8 cellular contexts compared by ENCODE assay signal in genomic region chr2:27771202-27771547, GRCh38. TPM values are rescaled to one million over a fixed set of nuclear protein-coding genes. Genes with fewer than 3 reads are reported as not detected.
A peak's percentile ranks its signal among the peaks of the same experiment; 100 is the strongest.
DNase-seq lines count a peak whose midpoint lies in the region; ATAC-seq, FAIRE-seq and TF ChIP-seq lines count a peak whose summit lies in the region.

No MANE protein-coding gene starts in this region.

- H3K9me2 ChIP-seq in OCI-LY1 (ENCODE audit: low read depth, low read length) = no peaks in the 10 kb centered on the region

- TF ChIP-seq POLR2A in H54 (IDR thresholded peaks at IDR 0.05; ENCODE audit: low read depth, low read length) = no peak

- peaks cover 27% of the 10 kb centered on the region for H3K79me2 ChIP-seq in OCI-LY1 (ENCODE audit: insufficient read depth, low read length)

- ATAC-seq in GM19455 (IDR thresholded peaks at IDR 0.05; ENCODE audit: unreplicated experiment) (peak; percentile 12), psoas muscle (peak in 2 of 4 donors; percentile 2)

- H3K36me3 ChIP-seq in A673 (ENCODE audit: insufficient read depth, low read length, poor library complexity, severe bottlenecking) (no peaks in the 10 kb centered on the region), OCI-LY1 (ENCODE audit: insufficient read depth, low read length) (peaks cover 27% of the 10 kb centered on the region; the same call in 1 of the 2 replicates), esophagus (ENCODE audit: control insufficient read depth in 2 of 2, insufficient read depth in 2 of 2, low read length in 1 of 2) (peaks cover 0 to 2% of the 10 kb centered on the region in 2 donors), psoas muscle (ENCODE audit: insufficient read depth in 1 of 2, low read depth in 1 of 2) (peaks cover 0 to 36% of the 10 kb centered on the region in 2 donors)

- CTCF ChIA-PET in A673 (lab: Charles Lee) = no interaction called here

- H3K9ac ChIP-seq in OCI-LY1 (ENCODE audit: low read length) = peak overlapping the region; percentile 65

- no peaks in the 10 kb centered on the region for H4K20me1 ChIP-seq in OCI-LY1 (ENCODE audit: insufficient read depth, low read length)

- TF ChIP-seq CTCF in A673 (conservative IDR thresholded peaks at IDR 0.05; ENCODE audit: low read depth, low read length) (no peak), OCI-LY1 (IDR thresholded peaks at IDR 0.05; ENCODE audit: low read length) (no peak), psoas muscle (IDR thresholded peaks at IDR 0.05) (no peak)

- no peak for FAIRE-seq in H54 (lab: Jason Lieb, UNC)

- peak overlapping the region; percentile 96; the same call in 1 of the 2 replicates for H2AFZ ChIP-seq in OCI-LY1 (ENCODE audit: low read length)

- H3K4me3 ChIP-seq in A673 (ENCODE audit: low read depth, low read length, poor library complexity, severe bottlenecking) (peak overlapping the region; percentile 62), OCI-LY1 (ENCODE audit: low read depth, low read length, poor library complexity, severe bottlenecking) (peak overlapping the region; percentile 71), esophagus (ENCODE audit: low read depth in 1 of 2, low read length in 2 of 2) (peak overlapping the region; percentile 79 to 86), psoas muscle (peak overlapping the region; percentile 93)

- H3K9me3 ChIP-seq in A673 (ENCODE audit: low read depth, low read length, poor library complexity, severe bottlenecking) = no peaks in the 10 kb centered on the region
- H3K9me3 ChIP-seq in OCI-LY1 (ENCODE audit: low read length) = no peaks in the 10 kb centered on the region
- no peaks in the 10 kb centered on the region for H3K9me3 ChIP-seq in esophagus (ENCODE audit: control insufficient read depth in 2 of 2, insufficient read depth in 1 of 2, low read depth in 1 of 2, low read length in 1 of 2)
- no peaks in the 10 kb centered on the region for H3K9me3 ChIP-seq in psoas muscle

- intact Hi-C loops in A673 (cut with micrococcal nuclease; ENCODE audit: unreplicated experiment) = loop anchor here (10.0 kb wide), 1 partner anchor 114 kb away; no protein-coding TSS in a partner anchor
- intact Hi-C loops in psoas muscle (cut with DNase I) = loop anchor here (5.0 to 10.0 kb wide), 4 partner anchors 49 to 624 kb away; partner anchors contain the start of genes FOSL2 (in 2 of the 2), BABAM2 (in 1 of the 2) and RBKS (in 1 of the 2)

- no peak for DNase-seq in A673 (ENCODE audit: low spot score)
- no peak for DNase-seq in psoas muscle
- no peak for DNase-seq in H54 (ENCODE audit: insufficient read length, low spot score)
- no peak for DNase-seq in NCI-H1092 treated with DMSO at 0.1 percent for 48 hours (lab: John Stamatoyannopoulos, UW)
- no peak for DNase-seq in globus pallidus (ENCODE audit: low spot score)

- H3K4me1 ChIP-seq in A673 (ENCODE audit: insufficient read depth, low read length, poor library complexity, severe bottlenecking) (peaks cover 14% of the 10 kb centered on the region), OCI-LY1 (ENCODE audit: insufficient read depth, low read length, severe bottlenecking) (peaks cover 21% of the 10 kb centered on the region), esophagus (ENCODE audit: control insufficient read depth in 2 of 2, insufficient read depth in 2 of 2, low read length in 1 of 2) (no peaks in the 10 kb centered on the region), psoas muscle (peaks cover 38% of the 10 kb centered on the region)

- H3K27ac ChIP-seq in A673 (ENCODE audit: low read depth, low read length, poor library complexity, severe bottlenecking) (peak overlapping the region; percentile 73), OCI-LY1 (ENCODE audit: low read depth, low read length, poor library complexity, severe bottlenecking) (no peak overlapping the region), esophagus (ENCODE audit: low read depth in 2 of 2, low read length in 1 of 2) (peak overlapping the region; percentile 94 to 99), psoas muscle (peak overlapping the region; percentile 97)

- no peaks in the 10 kb centered on the region for H3F3A ChIP-seq in OCI-LY1 (ENCODE audit: insufficient read depth, low read length)

- peak overlapping the region; percentile 79 for H3K4me2 ChIP-seq in OCI-LY1 (ENCODE audit: low read length)

- no peaks in the 10 kb centered on the region for H3K27me3 ChIP-seq in A673 (replicated peaks; ENCODE audit: insufficient read depth, low read depth, low read length, poor library complexity)
- no peaks in the 10 kb centered on the region; the same call in 1 of the 2 replicates for H3K27me3 ChIP-seq in OCI-LY1 (ENCODE audit: insufficient read depth, low read length)
- H3K27me3 ChIP-seq in esophagus (ENCODE audit: control insufficient read depth in 1 of 2, insufficient read depth in 2 of 2, low read length in 2 of 2) = no peaks in the 10 kb centered on the region
- no peaks in the 10 kb centered on the region for H3K27me3 ChIP-seq in psoas muscle (ENCODE audit: insufficient read depth in 3 of 3, low read length in 2 of 3)

- BruUV-seq in A673 (replicated peaks; lab: Mats Ljungman, UMichigan) = TSS peak; percentile 89

- POLR2A ChIA-PET in A673 (lab: Charles Lee; ENCODE audit: low non-redundant PET) = no interaction called here

- WGBS in esophagus, 2 donors = 10 to 11% methylated on average over 13 of the region's 13 CpGs
- 9 to 12% (median 10%) methylated on average over 13 of the region's 13 CpGs for WGBS in psoas muscle, 3 donors

RNA-seq across cellular contexts. Expression of gene MRPL33, which starts 0.3 kb away (rescaled TPM):
- total RNA-seq in A673 (2021) (55.4 and 68.1 TPM in 2 replicates), psoas muscle (100 to 1,000 TPM; 200 to 269 (median 257) TPM)
- polyA plus RNA-seq in esophagus (100 to 1,000 TPM in 1 of 2 donors, 10 to 100 TPM in 1; 35.5 to 102 TPM), psoas muscle (100 to 1,000 TPM; 400 to 716 (median 536) TPM)
